In genomic region chr11:34624069-34624468, GRCh38 we compare ENCODE assay signal across 9 cellular contexts. TPM values are rescaled to one million over a fixed set of nuclear protein-coding genes. Genes with fewer than 3 reads are reported as not detected.
DNase-seq lines count a peak whose midpoint lies in the region; ATAC-seq, FAIRE-seq and TF ChIP-seq lines count a peak whose summit lies in the region.
"Had no signal": no experiment of that assay in that cellular context is flagged by ENCODE, and none has a peak within 500 bp of the region (broad histone marks: within the 10 kb centered on the region; RNA-seq: fewer than 3 reads in every experiment).

No MANE protein-coding gene starts in this region.

- H3K27ac Mint-ChIP-seq in central memory CD8-positive, alpha-beta T cell (ENCODE audit: low read depth): peak overlapping the region; percentile 12
- H3K27ac Mint-ChIP-seq: activated naive CD4-positive, alpha-beta T cell treated with anti-CD3 and anti-CD28 coated beads, Interleukin-2, amount 50 U/mL, for 24 hours had no signal

- H3K4me3 Mint-ChIP-seq in central memory CD8-positive, alpha-beta T cell: peak overlapping the region; percentile 61
- H3K4me3 Mint-ChIP-seq: activated naive CD4-positive, alpha-beta T cell treated with anti-CD3 and anti-CD28 coated beads, Interleukin-2, amount 50 U/mL, for 24 hours had no signal

- peaks cover 70% of the 10 kb centered on the region for H3K27me3 Mint-ChIP-seq in central memory CD8-positive, alpha-beta T cell

- peak; percentile 35 for DNase-seq in stimulated activated CD4-positive, alpha-beta T cell treated with anti-CD3 and anti-CD28 coated beads, Interleukin-15, amount 100 ng/mL, for 24 hours
- no peak for DNase-seq in stimulated activated CD4-positive, alpha-beta T cell treated with anti-CD3 and anti-CD28 coated beads, Interleukin-4, amount 100 ng/mL, for 4 hours
- peak; percentile 34 to 53 for DNase-seq in central memory CD8-positive, alpha-beta T cell (ENCODE audit: low spot score in 2 of 2)
- DNase-seq in ureter (ENCODE audit: low spot score): peak; percentile 68
- DNase-seq in NCI-H1694 (lab: John Stamatoyannopoulos, UW): no peak
- no peak for DNase-seq in RCC 7860 (ENCODE audit: low spot score)
- no peak for DNase-seq in psoas muscle

- peak; percentile 62 for ATAC-seq in HG03342 (IDR thresholded peaks at IDR 0.05; ENCODE audit: unreplicated experiment)
- ATAC-seq in central memory CD8-positive, alpha-beta T cell (replicated peaks; ENCODE audit: extremely low read depth, poor library complexity, severe bottlenecking): peak; percentile 86
- no peak for ATAC-seq in psoas muscle

- peaks cover 3% of the 10 kb centered on the region for H3K36me3 Mint-ChIP-seq in central memory CD8-positive, alpha-beta T cell (ENCODE audit: insufficient read depth)

- no peaks in the 10 kb centered on the region for H3K27me3 ChIP-seq in psoas muscle (ENCODE audit: insufficient read depth in 3 of 3, low read length in 2 of 3)

- H3K4me1 Mint-ChIP-seq in central memory CD8-positive, alpha-beta T cell: peaks cover 13% of the 10 kb centered on the region
- H3K4me1 Mint-ChIP-seq: activated naive CD4-positive, alpha-beta T cell treated with anti-CD3 and anti-CD28 coated beads, Interleukin-2, amount 50 U/mL, for 24 hours had no signal

- no peaks in the 10 kb centered on the region for H3K4me1 ChIP-seq in psoas muscle

- H3K36me3 ChIP-seq in psoas muscle (ENCODE audit: insufficient read depth in 1 of 2, low read depth in 1 of 2): no peaks in the 10 kb centered on the region

- H3K9me3 Mint-ChIP-seq in central memory CD8-positive, alpha-beta T cell: no peaks in the 10 kb centered on the region
- H3K9me3 Mint-ChIP-seq: activated naive CD4-positive, alpha-beta T cell treated with anti-CD3 and anti-CD28 coated beads, Interleukin-2, amount 50 U/mL, for 24 hours had no signal

- intact Hi-C loops in psoas muscle (cut with DNase I): no loop called here

- WGBS in psoas muscle, 3 donors: 93 to 99% (median 93%) methylated on average over 10 of the region's 10 CpGs

- TF ChIP-seq CTCF in psoas muscle (IDR thresholded peaks at IDR 0.05): no peak

- H3K27ac ChIP-seq in psoas muscle: no peak overlapping the region

- H3K4me3 ChIP-seq in psoas muscle: no peak overlapping the region

- no peaks in the 10 kb centered on the region for H3K9me3 ChIP-seq in psoas muscle

- no peak for FAIRE-seq in RCC 7860 (lab: Jason Lieb, UNC)

RNA-seq across cellular contexts. Expression of gene EHF, which starts 3.2 kb away (rescaled TPM):
- 309 TPM for total RNA-seq in ureter
- under 1 TPM in 3 of 4 donors, not detected in 1; 0.10 to 0.20 (median 0.17) TPM for total RNA-seq in psoas muscle
- under 1 TPM; 0.04 to 0.18 (median 0.08) TPM for polyA plus RNA-seq in psoas muscle

Comparison
In these comparisons a context has a peak if more than half of its experiments do, and no peak if none do; other contexts are left out.
1. DNase-seq: peak in stimulated activated CD4-positive, alpha-beta T cell treated with anti-CD3 and anti-CD28 coated beads, Interleukin-15, amount 100 ng/mL, for 24 hours (single experiment), central memory CD8-positive, alpha-beta T cell (2 of 2) and ureter (single experiment); none in stimulated activated CD4-positive, alpha-beta T cell treated with anti-CD3 and anti-CD28 coated beads, Interleukin-4, amount 100 ng/mL, for 4 hours (0 of 2), NCI-H1694 (single experiment), RCC 7860 (single experiment) and psoas muscle (0 of 2).
2. ATAC-seq: peak in HG03342 (single experiment) and central memory CD8-positive, alpha-beta T cell (single experiment); none in psoas muscle (0 of 4).
3. RNA of gene EHF, which starts 3.2 kb away (total RNA-seq): 309 TPM in ureter (single experiment); 0.10 to 0.20 TPM in psoas muscle; every median in the first group is over 100 times any median in the second.